In the genomic region with DNA sequence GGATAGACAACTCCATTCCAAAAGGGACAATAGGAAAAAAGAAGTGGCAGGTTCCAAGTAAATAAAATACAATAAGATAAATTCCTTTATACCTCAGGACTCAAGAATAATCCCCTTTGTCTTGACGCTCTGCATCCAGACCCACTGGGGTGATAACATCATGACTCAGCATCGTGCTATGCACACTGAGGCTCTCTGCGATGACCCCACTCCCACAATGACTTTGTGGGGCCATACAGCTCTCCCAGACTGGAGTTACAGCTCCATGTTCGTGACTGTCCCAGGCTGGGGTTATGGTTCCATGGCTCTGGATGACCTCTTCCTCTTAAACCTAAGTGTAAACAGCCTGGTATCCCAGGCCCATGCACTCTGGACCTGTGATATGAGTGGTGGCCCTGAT, we compare ENCODE assay signal across 22 cellular contexts.
DNase-seq lines count a peak whose midpoint lies in the region; TF ChIP-seq lines count a peak whose summit lies in the region.
"Had no signal": no experiment of that assay in that cellular context is flagged by ENCODE, and none has a peak within 500 bp of the region (broad histone marks: within the 10 kb centered on the region; RNA-seq: fewer than 3 reads in every experiment).

No MANE protein-coding gene starts in this region.

- H3K27me3 Mint-ChIP-seq in HFFc6 (ENCODE audit: insufficient read depth): no peaks in the 10 kb centered on the region

- DNase-seq in mammary epithelial cell (peak; percentile 1), breast epithelium (ENCODE audit: low spot score in 2 of 2) (no peak), amniotic epithelial cell (ENCODE audit: low read depth) (peak; percentile 19), iris pigment epithelial cell (ENCODE audit: low read depth) (peak; percentile 3), HFFc6 (no peak), SK-N-DZ (ENCODE audit: low spot score) (no peak), substantia nigra (lab: John Stamatoyannopoulos, UW) (no peak)
- no peak for DNase-seq in activated effector memory CD4-positive, alpha-beta T cell treated with anti-CD3 and anti-CD28 coated beads, Interleukin-2, amount 50 U/mL, for 16 hours
- DNase-seq: DMS79, HCEC 1CT, KBM-7, MV-4-11, NCI-H1417 treated with DMSO at 0.1 percent for 48 hours, NCI-H2029, NCI-H345, NCI-H524 treated with DMSO at 0.1 percent for 48 hours, SIG-M5 had no signal

- no peak overlapping the region for H3K27ac Mint-ChIP-seq in HFFc6
- H3K27ac Mint-ChIP-seq: CD14-positive monocyte, GM23338 had no signal

- intact Hi-C loops in mammary epithelial cell (cut with micrococcal nuclease) (no loop called here), breast epithelium (cut with DNase I; ENCODE audit: low total_unique reads) (no loop called here)

- H2AFZ ChIP-seq in mammary epithelial cell (ENCODE audit: low read depth, low read length): no peak overlapping the region
- H2AFZ ChIP-seq: GM23338 had no signal

- in situ Hi-C loops in mammary epithelial cell (cut with MboI; ENCODE audit: low sequenced_read_pairs in 2 of 2): no loop called here

- H3K4me1 Mint-ChIP-seq in HFFc6 (ENCODE audit: low read depth): no peaks in the 10 kb centered on the region
- H3K4me1 Mint-ChIP-seq: CD14-positive monocyte, GM23338 had no signal

- H3K36me3 Mint-ChIP-seq in HFFc6 (ENCODE audit: low read depth): no peaks in the 10 kb centered on the region
- H3K36me3 Mint-ChIP-seq: CD14-positive monocyte had no signal

- TF ChIP-seq CTCF in mammary epithelial cell (conservative IDR thresholded peaks at IDR 0.05 in 1 of 2, IDR thresholded peaks at IDR 0.05 in 1 of 2; ENCODE audit: extremely low read depth in 1 of 2, insufficient read depth in 1 of 2, low read depth in 1 of 2, low read length in 2 of 2) (no peak), breast epithelium (IDR thresholded peaks at IDR 0.05) (no peak), HFFc6 (IDR thresholded peaks at IDR 0.05) (no peak)

- H3K27me3 ChIP-seq in mammary epithelial cell (ENCODE audit: insufficient read depth, low read length) (no peaks in the 10 kb centered on the region), breast epithelium (no peaks in the 10 kb centered on the region)

- H4K20me1 ChIP-seq in mammary epithelial cell (ENCODE audit: insufficient read depth, low read length): no peaks in the 10 kb centered on the region

- H3K4me3 ChIP-seq in mammary epithelial cell (replicated peaks in 1 of 3; ENCODE audit: insufficient read depth in 1 of 3, low read depth in 2 of 3, low read length in 3 of 3): no peak overlapping the region
- H3K4me3 ChIP-seq in breast epithelium: no peak overlapping the region
- H3K4me3 ChIP-seq: GM12878, GM23338 had no signal

- CTCF ChIA-PET in mammary epithelial cell (lab: Charles Lee; ENCODE audit: low non-redundant PET): no interaction called here

- H3K4me2 ChIP-seq in mammary epithelial cell (ENCODE audit: insufficient read depth, low read depth, low read length): no peak overlapping the region
- H3K4me2 ChIP-seq: GM23338 had no signal

- H3K36me3 ChIP-seq in mammary epithelial cell (ENCODE audit: insufficient read depth, low read length) (no peaks in the 10 kb centered on the region), breast epithelium (no peaks in the 10 kb centered on the region)

- H3K27ac ChIP-seq in mammary epithelial cell (ENCODE audit: insufficient read depth, low read depth, low read length) (no peak overlapping the region), breast epithelium (no peak overlapping the region), substantia nigra (ENCODE audit: low read depth, low read length, poor library complexity, severe bottlenecking) (no peak overlapping the region)
- H3K27ac ChIP-seq: 22Rv1, RWPE1 had no signal

- 93% methylated on average over 4 of the region's 4 CpGs for WGBS in mammary epithelial cell (ENCODE audit: low coverage, missing lambda C conversion rate)

- dilution Hi-C loops in mammary epithelial cell (cut with HindIII; ENCODE audit: low sequenced_read_pairs): no loop called here

- H3K4me3 Mint-ChIP-seq in HFFc6: no peak overlapping the region
- H3K4me3 Mint-ChIP-seq: CD14-positive monocyte, GM23338 had no signal

- H3K9ac ChIP-seq in mammary epithelial cell (ENCODE audit: insufficient read depth, low read length): no peak overlapping the region

- no peaks in the 10 kb centered on the region for H3K9me3 ChIP-seq in mammary epithelial cell (replicated peaks; ENCODE audit: insufficient read depth, low read length)
- H3K9me3 ChIP-seq in breast epithelium: peaks cover 0 to 15% of the 10 kb centered on the region in 2 donors

- no peaks in the 10 kb centered on the region for H3K4me1 ChIP-seq in mammary epithelial cell (ENCODE audit: insufficient read depth, low read length)
- H3K4me1 ChIP-seq in breast epithelium: no peaks in the 10 kb centered on the region

- BruUV-seq in mammary epithelial cell (replicated peaks; lab: Mats Ljungman, UMichigan): no TSS peak

- H3K9me3 Mint-ChIP-seq in HFFc6: peaks cover 13% of the 10 kb centered on the region
- H3K9me3 Mint-ChIP-seq: GM23338 had no signal

- TF ChIP-seq POLR2A in breast epithelium (IDR thresholded peaks at IDR 0.05): no peak

- H3K79me2 ChIP-seq in mammary epithelial cell (ENCODE audit: insufficient read depth, low read length): no peaks in the 10 kb centered on the region

Comparison
In these comparisons a context has a peak if more than half of its experiments do, and no peak if none do; other contexts are left out.
1. DNase-seq: peak in mammary epithelial cell (single experiment), amniotic epithelial cell (single experiment) and iris pigment epithelial cell (single experiment); none in breast epithelium (0 of 2), HFFc6 (single experiment), SK-N-DZ (single experiment), activated effector memory CD4-positive, alpha-beta T cell treated with anti-CD3 and anti-CD28 coated beads, Interleukin-2, amount 50 U/mL, for 16 hours (single experiment) and substantia nigra (0 of 49).